ENCODE assay signal across 11 cellular contexts in genomic region chr2:173090291-173090877, GRCh38. TPM values are rescaled to one million over a fixed set of nuclear protein-coding genes. Genes with fewer than 3 reads are reported as not detected.
DNase-seq lines count a peak whose midpoint lies in the region; ATAC-seq and TF ChIP-seq lines count a peak whose summit lies in the region.
"Had no signal": no experiment of that assay in that cellular context is flagged by ENCODE, and none has a peak within 500 bp of the region (broad histone marks: within the 10 kb centered on the region; RNA-seq: fewer than 3 reads in every experiment).

No MANE protein-coding gene starts in this region.

- H3K9me3 ChIP-seq in osteoblast (ENCODE audit: low read depth, low read length), result no peaks in the 10 kb centered on the region
- H3K9me3 ChIP-seq in effector memory CD4-positive, alpha-beta T cell (ENCODE audit: control insufficient read depth, low read length), result no peaks in the 10 kb centered on the region
- H3K9me3 ChIP-seq: BLaER1 treated with 17β-estradiol and CSF1 and Interleukin-3, amounts not matched to agents 10 nM and 100 nM had no signal

- intact Hi-C loops in Right ventricle myocardium superior (cut with DNase I), result no loop called here

- H3K36me3 ChIP-seq in osteoblast (ENCODE audit: insufficient read depth, low read length), result peaks cover 10% of the 10 kb centered on the region
- no peaks in the 10 kb centered on the region for H3K36me3 ChIP-seq in effector memory CD4-positive, alpha-beta T cell (ENCODE audit: control insufficient read depth, insufficient read depth, low read length)

- ATAC-seq in Right ventricle myocardium superior (ENCODE audit: poor library complexity) (peak; percentile 82), HG02610 (IDR thresholded peaks at IDR 0.05; ENCODE audit: unreplicated experiment) (no peak)

- H2AFZ ChIP-seq in osteoblast (ENCODE audit: low read length), result no peak overlapping the region

- peaks cover 29% of the 10 kb centered on the region for H3K4me1 ChIP-seq in osteoblast (ENCODE audit: insufficient read depth, low read length)
- H3K4me1 ChIP-seq in effector memory CD4-positive, alpha-beta T cell (ENCODE audit: control insufficient read depth, insufficient read depth, low read length, poor library complexity, severe bottlenecking), result no peaks in the 10 kb centered on the region

- peaks cover 89% of the 10 kb centered on the region for H3K79me2 ChIP-seq in osteoblast (ENCODE audit: insufficient read depth, low read length)

- no peak overlapping the region for H3K4me3 ChIP-seq in osteoblast (ENCODE audit: insufficient read depth, low read length)
- no peak overlapping the region for H3K4me3 ChIP-seq in effector memory CD4-positive, alpha-beta T cell (ENCODE audit: insufficient read depth, low read depth, low read length, poor library complexity, severe bottlenecking)
- H3K4me3 ChIP-seq: BLaER1 treated with 17β-estradiol and CSF1 and Interleukin-3, amounts not matched to agents 10 nM and 100 nM had no signal

- peak overlapping the region; percentile 56 for H3K27ac ChIP-seq in osteoblast (ENCODE audit: low read depth, low read length)
- no peak overlapping the region for H3K27ac ChIP-seq in effector memory CD4-positive, alpha-beta T cell (ENCODE audit: insufficient read depth, low read length, poor library complexity, severe bottlenecking)
- H3K27ac ChIP-seq: BLaER1 treated with 17β-estradiol and CSF1 and Interleukin-3, amounts not matched to agents 10 nM and 100 nM had no signal

- TF ChIP-seq CTCF in osteoblast (IDR thresholded peaks at IDR 0.05; ENCODE audit: extremely low read depth, low read depth, low read length), result no peak

- DNase-seq in AG08396 (ENCODE audit: low spot score) (peak; percentile 62), amniotic stem cell (lab: John Stamatoyannopoulos, UW) (peak; percentile 64), Right ventricle myocardium superior (peak; percentile 50), osteoblast (ENCODE audit: insufficient read length, low spot score, missing footprints) (no peak), NOMO-1 treated with dmso at 0.1 percent for 144 hours (lab: John Stamatoyannopoulos, UW; ENCODE audit: unreplicated experiment) (no peak), NCI-H2081 treated with DMSO at 0.1 percent for 48 hours (lab: John Stamatoyannopoulos, UW) (no peak)
- DNase-seq in effector memory CD4-positive, alpha-beta T cell, result no peak
- DNase-seq: activated T-cell treated with anti-CD3 and anti-CD28 coated beads for 4 hours, NCI-H1930 had no signal

- H4K20me1 ChIP-seq in osteoblast (ENCODE audit: insufficient read depth, low read length), result no peaks in the 10 kb centered on the region

- peak overlapping the region; percentile 28 for H3K4me2 ChIP-seq in osteoblast (ENCODE audit: insufficient read depth, low read length)
- H3K4me2 ChIP-seq: BLaER1 treated with 17β-estradiol and CSF1 and Interleukin-3, amounts not matched to agents 10 nM and 100 nM had no signal

- no peaks in the 10 kb centered on the region for H3K27me3 ChIP-seq in osteoblast (ENCODE audit: insufficient read depth, low read length)
- H3K27me3 ChIP-seq in effector memory CD4-positive, alpha-beta T cell (replicated peaks; ENCODE audit: control insufficient read depth, insufficient read depth, low read length, poor library complexity, severe bottlenecking), result no peaks in the 10 kb centered on the region
- H3K27me3 ChIP-seq: BLaER1 treated with 17β-estradiol and CSF1 and Interleukin-3, amounts not matched to agents 10 nM and 100 nM had no signal

RNA-seq across cellular contexts. Expression of gene MAP3K20, which starts 14.7 kb away (rescaled TPM):
- 402 TPM for total RNA-seq in Right ventricle myocardium superior
- total RNA-seq in osteoblast, result 55.7 and 56.1 TPM in 2 replicates

Comparison
In these comparisons a context has a peak if more than half of its experiments do, and no peak if none do; other contexts are left out.
1. DNase-seq: peak in AG08396 (single experiment), amniotic stem cell (single experiment) and Right ventricle myocardium superior (single experiment); none in osteoblast (single experiment), NOMO-1 treated with dmso at 0.1 percent for 144 hours (single experiment), effector memory CD4-positive, alpha-beta T cell (0 of 3) and NCI-H2081 treated with DMSO at 0.1 percent for 48 hours (single experiment).